17 cellular contexts compared by ENCODE assay signal in the genomic region with DNA sequence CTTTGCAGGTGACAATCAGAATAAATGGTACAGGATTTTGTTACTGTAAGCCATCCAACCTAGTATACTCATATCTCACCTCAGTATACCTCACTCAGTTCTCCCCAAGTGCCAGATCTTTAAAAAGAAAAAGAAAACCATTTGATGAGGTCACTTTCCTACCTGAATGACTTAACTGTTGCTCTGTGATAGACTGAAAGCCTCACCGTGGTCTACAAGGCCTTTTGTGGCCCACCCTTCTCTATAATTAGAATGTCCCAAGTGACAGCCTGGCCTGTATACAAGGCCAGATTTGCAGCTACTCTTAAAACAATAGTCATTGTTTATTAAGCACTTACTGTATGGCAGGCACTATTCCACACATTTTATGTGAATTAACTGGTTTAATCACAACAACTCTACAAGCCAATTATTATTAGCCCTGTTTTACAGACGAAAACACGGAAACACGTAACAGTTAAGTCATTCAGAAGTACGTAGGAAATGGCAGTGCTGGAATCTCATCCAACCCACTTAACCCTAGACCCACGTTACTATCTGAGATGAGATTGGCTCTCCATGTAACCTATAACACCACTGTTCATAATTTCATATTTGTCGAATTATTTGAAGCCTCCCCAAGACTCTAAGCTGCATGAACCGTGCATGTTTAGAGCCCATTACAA. TPM values are rescaled to one million over a fixed set of nuclear protein-coding genes. Genes with fewer than 3 reads are reported as not detected.
A peak's percentile ranks its signal among the peaks of the same experiment; 100 is the strongest.
DNase-seq lines count a peak whose midpoint lies in the region; ATAC-seq lines count a peak whose summit lies in the region.
"Had no signal": no experiment of that assay in that cellular context is flagged by ENCODE, and none has a peak within 500 bp of the region (broad histone marks: within the 10 kb centered on the region; RNA-seq: fewer than 3 reads in every experiment).

No MANE protein-coding gene starts in this region.

- POLR2A ChIA-PET in activated CD4-positive, alpha-beta T cell treated with anti-CD3 and anti-CD28 coated beads for 36 hours (lab: Charles Lee) = no interaction called here
- POLR2A ChIA-PET in activated CD4-positive, alpha-beta memory T cell treated with anti-CD3 and anti-CD28 coated beads, Interleukin-2, amount 10 ng/mL, durations not matched to agents 7 days and 5 days (lab: Charles Lee) = no interaction called here

- peak; percentile 74 for ATAC-seq in activated CD4-positive, alpha-beta T cell treated with anti-CD3 and anti-CD28 coated beads for 36 hours
- ATAC-seq in GM19351 (IDR thresholded peaks at IDR 0.05; ENCODE audit: unreplicated experiment) (peak; percentile 84), HG02973 (IDR thresholded peaks at IDR 0.05; ENCODE audit: unreplicated experiment) (peak; percentile 63), GM18517 (IDR thresholded peaks at IDR 0.05; ENCODE audit: unreplicated experiment) (no peak), HG03354 (IDR thresholded peaks at IDR 0.05; ENCODE audit: poor library complexity, severe bottlenecking, unreplicated experiment) (no peak)
- ATAC-seq: SK-N-SH treated with all-trans-retinoic acid at 6 μM for 48 hours had no signal

- H3K36me3 Mint-ChIP-seq in activated CD4-positive, alpha-beta T cell treated with anti-CD3 and anti-CD28 coated beads for 36 hours (ENCODE audit: low read depth) = peaks cover 2% of the 10 kb centered on the region
- peaks cover 3% of the 10 kb centered on the region for H3K36me3 Mint-ChIP-seq in activated CD4-positive, alpha-beta memory T cell treated with anti-CD3 and anti-CD28 coated beads, Interleukin-2, amount 10 ng/mL, durations not matched to agents 7 days and 5 days (ENCODE audit: low read depth)

- CTCF ChIA-PET in activated CD4-positive, alpha-beta T cell treated with anti-CD3 and anti-CD28 coated beads for 36 hours (lab: Charles Lee) = no interaction called here
- CTCF ChIA-PET in activated CD4-positive, alpha-beta memory T cell treated with anti-CD3 and anti-CD28 coated beads, Interleukin-2, amount 10 ng/mL, durations not matched to agents 7 days and 5 days (lab: Charles Lee) = no interaction called here

- DNase-seq in activated CD4-positive, alpha-beta T cell treated with anti-CD3 and anti-CD28 coated beads for 36 hours = no peak
- DNase-seq in activated CD4-positive, alpha-beta T cell treated with anti-CD3 and anti-CD28 coated beads for 1 hour = no peak
- peak; percentile 38 for DNase-seq in dermis blood vessel endothelial cell
- DNase-seq in activated CD4-positive, alpha-beta memory T cell treated with anti-CD3 and anti-CD28 coated beads, Interleukin-2, amount 10 ng/mL, durations not matched to agents 7 days and 5 days = no peak
- DNase-seq: activated CD4-positive, alpha-beta T cell treated with anti-CD3 and anti-CD28 coated beads, Interleukin-2, amount 50 U/mL, for 1 hour; C1 segment of cervical spinal cord; DMS153; erythroblast; islet precursor cell; NCI-H748 treated with DMSO at 0.1 percent for 48 hours; right cardiac atrium had no signal

- H3K9me3 Mint-ChIP-seq in activated CD4-positive, alpha-beta T cell treated with anti-CD3 and anti-CD28 coated beads for 36 hours (ENCODE audit: low read depth) = no peaks in the 10 kb centered on the region
- no peaks in the 10 kb centered on the region for H3K9me3 Mint-ChIP-seq in activated CD4-positive, alpha-beta memory T cell treated with anti-CD3 and anti-CD28 coated beads, Interleukin-2, amount 10 ng/mL, durations not matched to agents 7 days and 5 days

- peaks cover 15% of the 10 kb centered on the region for H3K4me1 Mint-ChIP-seq in activated CD4-positive, alpha-beta T cell treated with anti-CD3 and anti-CD28 coated beads for 36 hours
- peaks cover 7% of the 10 kb centered on the region for H3K4me1 Mint-ChIP-seq in activated CD4-positive, alpha-beta memory T cell treated with anti-CD3 and anti-CD28 coated beads, Interleukin-2, amount 10 ng/mL, durations not matched to agents 7 days and 5 days

- intact Hi-C loops in activated CD4-positive, alpha-beta T cell treated with anti-CD3 and anti-CD28 coated beads for 36 hours (cut with DNase I, micrococcal nuclease) = no loop called here

- H3K4me3 Mint-ChIP-seq in activated CD4-positive, alpha-beta T cell treated with anti-CD3 and anti-CD28 coated beads for 36 hours = no peak overlapping the region
- H3K4me3 Mint-ChIP-seq in activated CD4-positive, alpha-beta memory T cell treated with anti-CD3 and anti-CD28 coated beads, Interleukin-2, amount 10 ng/mL, durations not matched to agents 7 days and 5 days = no peak overlapping the region
- H3K4me3 Mint-ChIP-seq: IgD-negative memory B cell had no signal

- no peaks in the 10 kb centered on the region for H3K27me3 Mint-ChIP-seq in activated CD4-positive, alpha-beta T cell treated with anti-CD3 and anti-CD28 coated beads for 36 hours
- no peaks in the 10 kb centered on the region for H3K27me3 Mint-ChIP-seq in activated CD4-positive, alpha-beta memory T cell treated with anti-CD3 and anti-CD28 coated beads, Interleukin-2, amount 10 ng/mL, durations not matched to agents 7 days and 5 days
- H3K27me3 Mint-ChIP-seq: IgD-negative memory B cell had no signal

- no peak overlapping the region for H3K27ac Mint-ChIP-seq in activated CD4-positive, alpha-beta T cell treated with anti-CD3 and anti-CD28 coated beads for 36 hours
- no peak overlapping the region for H3K27ac Mint-ChIP-seq in activated CD4-positive, alpha-beta memory T cell treated with anti-CD3 and anti-CD28 coated beads, Interleukin-2, amount 10 ng/mL, durations not matched to agents 7 days and 5 days
- H3K27ac Mint-ChIP-seq: IgD-negative memory B cell had no signal

RNA-seq across cellular contexts. Expression of a gene that starts 28.3 kb away (rescaled TPM):
- 10 to 100 TPM; 39.2 to 58.4 TPM for total RNA-seq in activated CD4-positive, alpha-beta T cell treated with anti-CD3 and anti-CD28 coated beads for 36 hours
- total RNA-seq in dermis blood vessel endothelial cell = 63.7 and 98.2 TPM in 2 replicates
- 10 to 100 TPM; 33.8 to 34.1 TPM for total RNA-seq in activated CD4-positive, alpha-beta memory T cell treated with anti-CD3 and anti-CD28 coated beads, Interleukin-2, amount 10 ng/mL, durations not matched to agents 7 days and 5 days

RNA-seq across cellular contexts. Expression of a gene that starts 28.5 kb away (rescaled TPM):
- total RNA-seq in activated CD4-positive, alpha-beta T cell treated with anti-CD3 and anti-CD28 coated beads for 36 hours = under 1 TPM; 0.23 to 0.26 TPM
- 0.42 and 0.51 TPM in 2 replicates for total RNA-seq in dermis blood vessel endothelial cell
- not detected for total RNA-seq in activated CD4-positive, alpha-beta memory T cell treated with anti-CD3 and anti-CD28 coated beads, Interleukin-2, amount 10 ng/mL, durations not matched to agents 7 days and 5 days

Comparison
In these comparisons a context has a peak if more than half of its experiments do, and no peak if none do; other contexts are left out.
1. ATAC-seq: peak in activated CD4-positive, alpha-beta T cell treated with anti-CD3 and anti-CD28 coated beads for 36 hours (single experiment), GM19351 (single experiment) and HG02973 (single experiment); none in GM18517 (single experiment) and HG03354 (single experiment).